8 cellular contexts compared by ENCODE assay signal in genomic region chr14:93115069-93115919, GRCh38. TPM values are rescaled to one million over a fixed set of nuclear protein-coding genes. Genes with fewer than 3 reads are reported as not detected.
DNase-seq lines count a peak whose midpoint lies in the region; ATAC-seq and TF ChIP-seq lines count a peak whose summit lies in the region.

No MANE protein-coding gene starts in this region.

- peak; percentile 94 for DNase-seq in GM10266 (ENCODE audit: extremely low spot score)
- peak; percentile 91 for DNase-seq in NB4 (ENCODE audit: low read depth)
- peak; percentile 89 for DNase-seq in activated naive CD8-positive, alpha-beta T cell treated with anti-CD3 and anti-CD28 coated beads, Interleukin-2, amount 50 U/mL, for 24 hours
- peak; percentile 86 to 91 for DNase-seq in heart right ventricle
- peak; percentile 69 for DNase-seq in progenitor cell of endocrine pancreas (ENCODE audit: low spot score, unreplicated experiment)
- DNase-seq in upper lobe of right lung: peak; percentile 97

- H3K9me3 ChIP-seq in SU-DHL-6 (ENCODE audit: insufficient read depth, low read length) (no peaks in the 10 kb centered on the region), heart right ventricle (no peaks in the 10 kb centered on the region), upper lobe of right lung (no peaks in the 10 kb centered on the region)

- no peaks in the 10 kb centered on the region for H3K9me3 Mint-ChIP-seq in activated naive CD8-positive, alpha-beta T cell treated with anti-CD3 and anti-CD28 coated beads, Interleukin-2, amount 50 U/mL, for 24 hours
- no peaks in the 10 kb centered on the region for H3K9me3 Mint-ChIP-seq in progenitor cell of endocrine pancreas (ENCODE audit: low read depth)

- H3K4me1 Mint-ChIP-seq in activated naive CD8-positive, alpha-beta T cell treated with anti-CD3 and anti-CD28 coated beads, Interleukin-2, amount 50 U/mL, for 24 hours: peaks cover 37% of the 10 kb centered on the region
- peaks cover 17% of the 10 kb centered on the region for H3K4me1 Mint-ChIP-seq in progenitor cell of endocrine pancreas (ENCODE audit: low read depth)

- H3K27me3 ChIP-seq in SU-DHL-6 (ENCODE audit: low read length) (no peaks in the 10 kb centered on the region), heart right ventricle (no peaks in the 10 kb centered on the region), upper lobe of right lung (no peaks in the 10 kb centered on the region)

- no peaks in the 10 kb centered on the region for H3F3A ChIP-seq in SU-DHL-6 (ENCODE audit: insufficient read depth)

- H3K36me3 ChIP-seq in SU-DHL-6 (ENCODE audit: low read length) (no peaks in the 10 kb centered on the region), heart right ventricle (no peaks in the 10 kb centered on the region), upper lobe of right lung (no peaks in the 10 kb centered on the region)

- peak overlapping the region; percentile 93 for H2AFZ ChIP-seq in SU-DHL-6 (ENCODE audit: low read depth, low read length, severe bottlenecking)

- WGBS in heart right ventricle, 2 donors: 0% methylated on average over 64 to 107 of the region's 121 CpGs

- no peaks in the 10 kb centered on the region for H3K9me2 ChIP-seq in SU-DHL-6 (replicated peaks; ENCODE audit: insufficient read depth, low read length)

- intact Hi-C loops in heart right ventricle (cut with DNase I) (loop anchor here in 4 of 10 donors (2.0 to 10.0 kb wide), 3 partner anchors 24 to 100 kb away; no protein-coding TSS in a partner anchor), upper lobe of right lung (cut with DNase I) (no loop called here)

- peak; percentile 51 for TF ChIP-seq POLR2A in NB4 (IDR thresholded peaks at IDR 0.05; ENCODE audit: extremely low read depth, insufficient read length)

- H3K4me3 Mint-ChIP-seq in activated naive CD8-positive, alpha-beta T cell treated with anti-CD3 and anti-CD28 coated beads, Interleukin-2, amount 50 U/mL, for 24 hours: peak overlapping the region; percentile 83
- peak overlapping the region; percentile 87 for H3K4me3 Mint-ChIP-seq in progenitor cell of endocrine pancreas (ENCODE audit: low read depth)

- H3K27me3 Mint-ChIP-seq in activated naive CD8-positive, alpha-beta T cell treated with anti-CD3 and anti-CD28 coated beads, Interleukin-2, amount 50 U/mL, for 24 hours: no peaks in the 10 kb centered on the region
- H3K27me3 Mint-ChIP-seq in progenitor cell of endocrine pancreas: no peaks in the 10 kb centered on the region

- H3K4me3 ChIP-seq in NB4 (ENCODE audit: low read depth, low read length) (peak overlapping the region; percentile 69), SU-DHL-6 (ENCODE audit: insufficient read depth, low read length, poor library complexity, severe bottlenecking) (peak overlapping the region; percentile 91), heart right ventricle (peak overlapping the region; percentile 52 to 95 (median 86)), upper lobe of right lung (peak overlapping the region; percentile 72)

- H3K27ac Mint-ChIP-seq in activated naive CD8-positive, alpha-beta T cell treated with anti-CD3 and anti-CD28 coated beads, Interleukin-2, amount 50 U/mL, for 24 hours: no peak overlapping the region
- peak overlapping the region; percentile 67 for H3K27ac Mint-ChIP-seq in progenitor cell of endocrine pancreas

- H3K4me2 ChIP-seq in SU-DHL-6 (ENCODE audit: low read depth, low read length, poor library complexity, severe bottlenecking): peak overlapping the region; percentile 94

- ATAC-seq in HG02571 (IDR thresholded peaks at IDR 0.05; ENCODE audit: unreplicated experiment): peak; percentile 78
- peak; percentile 83 for ATAC-seq in activated naive CD8-positive, alpha-beta T cell treated with anti-CD3 and anti-CD28 coated beads, Interleukin-2, amount 50 U/mL, for 24 hours
- peak; percentile 83 to 94 (median 92) for ATAC-seq in heart right ventricle
- ATAC-seq in upper lobe of right lung: peak; percentile 92

- peaks cover 15 to 49% (median 36%) of the 10 kb centered on the region in 9 donors for H3K4me1 ChIP-seq in heart right ventricle
- peaks cover 36% of the 10 kb centered on the region for H3K4me1 ChIP-seq in upper lobe of right lung

- H4K20me1 ChIP-seq in SU-DHL-6 (ENCODE audit: low read depth, low read length): no peaks in the 10 kb centered on the region

- no peaks in the 10 kb centered on the region for H3K36me3 Mint-ChIP-seq in activated naive CD8-positive, alpha-beta T cell treated with anti-CD3 and anti-CD28 coated beads, Interleukin-2, amount 50 U/mL, for 24 hours (ENCODE audit: low read depth)
- no peaks in the 10 kb centered on the region for H3K36me3 Mint-ChIP-seq in progenitor cell of endocrine pancreas (ENCODE audit: insufficient read depth)

- H3K79me2 ChIP-seq in SU-DHL-6 (ENCODE audit: insufficient read depth, low read length): no peaks in the 10 kb centered on the region

- peak overlapping the region; percentile 84 for H3K9ac ChIP-seq in SU-DHL-6 (ENCODE audit: low read length)

- peak overlapping the region; percentile 75 for H3K27ac ChIP-seq in SU-DHL-6 (ENCODE audit: low read depth, low read length)
- peak overlapping the region; percentile 93 to 99 (median 98) for H3K27ac ChIP-seq in heart right ventricle
- peak overlapping the region; percentile 95 for H3K27ac ChIP-seq in upper lobe of right lung

- no peak for TF ChIP-seq CTCF in GM10266 (IDR thresholded peaks at IDR 0.05; ENCODE audit: control insufficient read depth, insufficient read depth, low read depth, missing control alignments)
- TF ChIP-seq CTCF in NB4 (IDR thresholded peaks at IDR 0.05; ENCODE audit: low read depth, low read length): no peak
- TF ChIP-seq CTCF in SU-DHL-6 (IDR thresholded peaks at IDR 0.05; ENCODE audit: insufficient read depth, low read length, poor library complexity, severe bottlenecking): no peak
- TF ChIP-seq CTCF in heart right ventricle (IDR thresholded peaks at IDR 0.05): peak in 2 of 9 donors; percentile 0 to 10
- no peak for TF ChIP-seq CTCF in progenitor cell of endocrine pancreas (IDR thresholded peaks at IDR 0.05; ENCODE audit: unreplicated experiment)
- no peak for TF ChIP-seq CTCF in upper lobe of right lung (IDR thresholded peaks at IDR 0.05)

RNA-seq across cellular contexts. Expression of gene ITPK1, which starts 0.4 kb away (rescaled TPM):
- total RNA-seq in heart right ventricle (100 to 1,000 TPM in 3 of 10 donors, 10 to 100 TPM in 7; 67.5 to 152 (median 92.7) TPM), progenitor cell of endocrine pancreas (71.3 and 72.0 TPM in 2 replicates), upper lobe of right lung (96.9 TPM)
- polyA plus RNA-seq in heart right ventricle: 100 to 1,000 TPM in 1 of 2 donors, 10 to 100 TPM in 1; 47.1 to 108 TPM

Comparison
In these comparisons a context has a peak if more than half of its experiments do, and no peak if none do; other contexts are left out.
1. Peak in every context shown above with its lines: DNase-seq, ATAC-seq, H3K4me3 ChIP-seq and H3K27ac ChIP-seq.